ENCODE assay signal across 9 cellular contexts in the genomic region with DNA sequence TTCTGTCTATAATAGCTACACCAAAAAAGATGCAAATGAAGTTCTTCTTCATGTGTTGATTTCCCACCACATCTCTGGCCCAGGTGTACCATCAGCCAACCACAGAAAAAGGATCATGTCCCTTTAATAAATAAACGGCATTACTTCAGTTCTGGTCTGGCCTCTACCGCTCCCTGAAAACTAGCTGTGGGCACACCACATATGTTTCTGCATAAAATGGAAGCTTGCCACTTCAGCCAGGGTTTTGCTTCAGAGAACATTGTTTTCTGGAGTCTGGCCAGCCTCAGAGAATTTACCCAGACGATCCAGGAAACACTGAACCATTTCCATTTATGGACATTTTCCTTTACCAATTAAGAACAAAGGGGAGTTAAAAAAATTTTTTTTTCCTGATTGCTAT. TPM values are rescaled to one million over a fixed set of nuclear protein-coding genes. Genes with fewer than 3 reads are reported as not detected.
DNase-seq lines count a peak whose midpoint lies in the region; ATAC-seq, FAIRE-seq and TF ChIP-seq lines count a peak whose summit lies in the region.
"Had no signal": no experiment of that assay in that cellular context is flagged by ENCODE, and none has a peak within 500 bp of the region (broad histone marks: within the 10 kb centered on the region; RNA-seq: fewer than 3 reads in every experiment).

No MANE protein-coding gene starts in this region.

- peak; percentile 89 for DNase-seq in RCC 7860 (ENCODE audit: low spot score)
- peak in 1 of 2 donors; percentile 54 for DNase-seq in foreskin keratinocyte
- peak; percentile 52 for DNase-seq in smooth muscle cell of the brain vasculature (ENCODE audit: low read depth, low spot score)
- DNase-seq in CD1c-positive myeloid dendritic cell (ENCODE audit: extremely low spot score), result no peak
- no peak for DNase-seq in midbrain (lab: John Stamatoyannopoulos, UW)

- peaks cover 24% of the 10 kb centered on the region for H3K4me1 ChIP-seq in foreskin keratinocyte

- ATAC-seq in GM19463 (IDR thresholded peaks at IDR 0.05; ENCODE audit: unreplicated experiment) (peak; percentile 29), foreskin keratinocyte (peak; percentile 19), GM19397 (IDR thresholded peaks at IDR 0.05; ENCODE audit: unreplicated experiment) (no peak), GM19023 (IDR thresholded peaks at IDR 0.05; ENCODE audit: unreplicated experiment) (no peak)

- no peaks in the 10 kb centered on the region for H3K27me3 ChIP-seq in foreskin keratinocyte

- TF ChIP-seq CTCF in foreskin keratinocyte (conservative IDR thresholded peaks at IDR 0.05), result no peak

- FAIRE-seq in RCC 7860 (lab: Jason Lieb, UNC), result peak; percentile 95

- H3K27ac ChIP-seq in foreskin keratinocyte, result peak overlapping the region; percentile 99
- H3K27ac ChIP-seq: KMS-11 had no signal

RNA-seq across cellular contexts. Expression of gene LAMC2, which starts 5.9 kb away (rescaled TPM):
- total RNA-seq in foreskin keratinocyte, result 3,836 and 7,314 TPM in 2 replicates
- 1,652 and 2,714 TPM in 2 replicates for polyA plus RNA-seq in foreskin keratinocyte

Comparison
In these comparisons a context has a peak if more than half of its experiments do, and no peak if none do; other contexts are left out.
1. ATAC-seq: peak in GM19463 (single experiment) and foreskin keratinocyte (single experiment); none in GM19397 (single experiment) and GM19023 (single experiment).
2. DNase-seq: peak in RCC 7860 (single experiment) and smooth muscle cell of the brain vasculature (single experiment); none in CD1c-positive myeloid dendritic cell (single experiment) and midbrain (single experiment).